In the genomic region with DNA sequence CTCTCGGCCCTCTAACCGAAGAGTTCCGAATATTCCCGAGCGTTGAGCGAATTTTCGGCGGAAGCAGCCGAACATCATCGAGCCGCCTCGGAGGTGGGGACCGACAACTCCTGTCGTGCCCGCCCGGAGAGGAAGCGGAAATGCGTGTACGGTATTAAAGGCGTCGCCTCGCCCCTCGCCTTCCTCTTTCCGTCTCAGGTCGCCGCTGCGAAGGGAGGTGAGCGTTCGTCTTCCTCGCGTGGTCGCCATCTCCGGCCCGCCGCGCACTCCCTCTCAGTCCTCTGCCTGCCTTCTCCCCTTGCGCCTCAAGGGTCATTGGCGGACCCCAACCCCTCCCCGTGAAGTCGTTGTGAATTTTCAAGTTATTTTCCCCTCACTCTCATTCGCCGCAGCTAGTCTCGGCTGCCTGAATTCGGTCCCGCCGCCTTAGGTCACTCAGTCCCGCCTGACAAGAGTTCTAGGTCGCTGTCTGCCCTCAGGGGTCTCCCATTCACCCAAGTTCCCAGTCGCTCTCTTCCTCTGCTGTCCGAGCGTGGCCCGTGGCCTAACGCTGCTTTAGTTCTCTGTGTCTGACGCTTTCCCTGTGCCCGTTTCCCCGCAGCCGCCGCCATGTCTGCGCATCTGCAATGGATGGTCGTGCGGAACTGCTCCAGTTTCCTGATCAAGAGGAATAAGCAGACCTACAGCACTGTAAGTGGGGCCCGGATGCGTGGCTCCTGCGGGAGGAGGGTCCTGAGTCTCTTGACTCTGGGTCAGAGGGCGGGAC, we compare ENCODE assay signal across 8 cellular contexts.
DNase-seq lines count a peak whose midpoint lies in the region; ATAC-seq, FAIRE-seq and TF ChIP-seq lines count a peak whose summit lies in the region.

A gene (plus strand): TSS at position 184 of the 766 bp plus-strand sequence. CDS start 426 bp downstream, at position 610.

- H3K4me3 ChIP-seq in OCI-LY3 (ENCODE audit: low read length), result peak within 1 kb of the TSS; percentile 81

- H3K9ac ChIP-seq in OCI-LY3 (ENCODE audit: low read length), result peak within 1 kb of the TSS; percentile 94

- H3K79me2 ChIP-seq in OCI-LY3 (ENCODE audit: low read length), result peaks cover 66% of the 10 kb centered on the region

- peak; percentile 75 for FAIRE-seq in HTR-8/SVneo (lab: Jason Lieb, UNC)

- no peaks in the 10 kb centered on the region for H3K27me3 ChIP-seq in OCI-LY3 (ENCODE audit: low read depth, low read length)

- H2AFZ ChIP-seq in OCI-LY3 (ENCODE audit: low read depth, low read length), result peak within 1 kb of the TSS; percentile 85

- peaks cover 31% of the 10 kb centered on the region for H3K4me1 ChIP-seq in OCI-LY3 (ENCODE audit: low read length)

- peak within 1 kb of the TSS; percentile 89 for H3K27ac ChIP-seq in OCI-LY3 (ENCODE audit: low read length)

- peaks cover 58% of the 10 kb centered on the region for H3K36me3 ChIP-seq in OCI-LY3 (replicated peaks; ENCODE audit: low read depth, low read length)

- peaks cover 49% of the 10 kb centered on the region for H4K20me1 ChIP-seq in OCI-LY3 (ENCODE audit: insufficient read depth, low read length)

- peak; percentile 51 for ATAC-seq in GM21360 (IDR thresholded peaks at IDR 0.05; ENCODE audit: unreplicated experiment)

- no peaks in the 10 kb centered on the region for H3K9me3 ChIP-seq in OCI-LY3 (ENCODE audit: insufficient read depth, low read length)

- TF ChIP-seq CTCF in OCI-LY3 (IDR thresholded peaks at IDR 0.05; ENCODE audit: low read depth, low read length), result no peak

- H3K4me2 ChIP-seq in OCI-LY3 (ENCODE audit: low read length), result peak within 1 kb of the TSS; percentile 99

- DNase-seq in COR-L47 (lab: John Stamatoyannopoulos, UW), result peak; percentile 97
- DNase-seq in HTR-8/SVneo (ENCODE audit: insufficient read length, low spot score), result peak; percentile 92
- DNase-seq in activated T-cell treated with anti-CD3 and anti-CD28 coated beads for 1 hour (ENCODE audit: low read depth), result peak; percentile 95
- DNase-seq in epidermal melanocyte (ENCODE audit: insufficient read length, low spot score), result peak; percentile 96
- DNase-seq in middle frontal gyrus (ENCODE audit: extremely low spot score, low spot score), result peak; percentile 99
- DNase-seq in stimulated activated CD8-positive, alpha-beta memory T cell treated with anti-CD3 and anti-CD28 coated beads, Interleukin-4, amount 100 ng/mL, for 1 hour (ENCODE audit: low read depth in 2 of 2, low spot score in 1 of 2), result peak; percentile 92 to 96

Comparison
In these comparisons a context has a peak if more than half of its experiments do, and no peak if none do; other contexts are left out.
1. Peak in every context shown above with its lines: DNase-seq, ATAC-seq, H3K4me3 ChIP-seq and H3K27ac ChIP-seq.